Comparison of ENCODE assay signal across 11 cellular contexts in the genomic region with DNA sequence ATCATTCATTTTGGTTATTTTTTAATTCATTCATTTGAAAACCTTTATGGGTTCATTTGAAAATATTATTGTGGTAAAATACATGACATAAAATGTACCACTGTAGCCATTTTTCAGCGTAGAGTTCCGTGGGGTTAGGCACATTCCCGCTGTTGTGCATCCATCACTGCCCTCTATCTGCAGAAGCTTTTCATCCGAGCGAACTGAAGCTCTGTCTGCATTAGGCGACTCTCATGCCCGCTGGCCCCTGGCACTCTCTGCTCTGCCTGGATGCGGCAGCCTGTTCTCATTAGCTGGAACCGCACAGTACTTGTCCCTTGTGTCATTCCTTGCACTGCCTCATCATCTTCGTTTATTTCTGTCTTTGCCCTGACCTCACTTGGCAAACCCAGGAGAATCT. TPM values are rescaled to one million over a fixed set of nuclear protein-coding genes. Genes with fewer than 3 reads are reported as not detected.
DNase-seq lines count a peak whose midpoint lies in the region; ATAC-seq and TF ChIP-seq lines count a peak whose summit lies in the region.
"Had no signal": no experiment of that assay in that cellular context is flagged by ENCODE, and none has a peak within 500 bp of the region (broad histone marks: within the 10 kb centered on the region; RNA-seq: fewer than 3 reads in every experiment).

No MANE protein-coding gene starts in this region.

- no peaks in the 10 kb centered on the region for H3K4me1 Mint-ChIP-seq in CD4-positive, alpha-beta memory T cell

- no peak overlapping the region for H2AFZ ChIP-seq in GM23248

- no peaks in the 10 kb centered on the region for H3K79me2 ChIP-seq in GM23248 (ENCODE audit: insufficient read depth)

- no peaks in the 10 kb centered on the region for H3K27me3 Mint-ChIP-seq in CD4-positive, alpha-beta memory T cell
- H3K27me3 Mint-ChIP-seq: stimulated activated naive CD8-positive, alpha-beta T cell treated with anti-CD3 and anti-CD28 coated beads, Interleukin-15, Interleukin-2, amounts not matched to agents 100 ng/mL and 50 ng/mL, for 24 hours had no signal

- H3K27ac Mint-ChIP-seq in CD4-positive, alpha-beta memory T cell, result peak overlapping the region in 1 of 7 donors; percentile 42
- H3K27ac Mint-ChIP-seq: stimulated activated naive CD8-positive, alpha-beta T cell treated with anti-CD3 and anti-CD28 coated beads, Interleukin-15, Interleukin-2, amounts not matched to agents 100 ng/mL and 50 ng/mL, for 24 hours had no signal

- H3K9me2 ChIP-seq in GM23248 (ENCODE audit: insufficient read depth), result no peaks in the 10 kb centered on the region

- in situ Hi-C loops in GM23248 (cut with MboI), result no loop called here
- in situ Hi-C loops in astrocyte of the spinal cord (cut with HindIII; ENCODE audit: low sequenced_read_pairs), result no loop called here

- H3K27ac ChIP-seq in GM23248 (no peak overlapping the region), suprapubic skin (no peak overlapping the region)
- no peak overlapping the region for H3K27ac ChIP-seq in CD4-positive, alpha-beta memory T cell (ENCODE audit: low read depth, low read length)

- no peaks in the 10 kb centered on the region for H4K20me1 ChIP-seq in GM23248 (ENCODE audit: insufficient read depth)

- H3K4me2 ChIP-seq in GM23248 (ENCODE audit: unreplicated experiment), result no peak overlapping the region

- CTCF ChIA-PET in CD4-positive, alpha-beta memory T cell (lab: Charles Lee; ENCODE audit: partially characterized antibody), result interaction anchor here (0.9 to 10.2 kb wide), 3 partner anchors 15 to 217 kb away, joined by 3 to 84 read pairs (median 3); no protein-coding TSS in a partner anchor

- TF ChIP-seq EP300 in suprapubic skin (IDR thresholded peaks at IDR 0.05), result no peak

- DNase-seq in AG10803 (ENCODE audit: low read depth) (peak; percentile 54), GM23248 (peak; percentile 76), astrocyte of the spinal cord (ENCODE audit: low read depth, low spot score) (no peak), left lobe of liver (ENCODE audit: low spot score) (no peak), suprapubic skin (ENCODE audit: low spot score in 2 of 2) (no peak), NCI-H2107 treated with DMSO at 0.1 percent for 48 hours (lab: John Stamatoyannopoulos, UW; ENCODE audit: unreplicated experiment) (no peak)
- DNase-seq in CD4-positive, alpha-beta memory T cell, result no peak
- DNase-seq: GDM1, NCI-H345 had no signal

- no peaks in the 10 kb centered on the region for H3K4me1 ChIP-seq in GM23248 (ENCODE audit: insufficient read depth)
- no peaks in the 10 kb centered on the region for H3K4me1 ChIP-seq in suprapubic skin
- H3K4me1 ChIP-seq in CD4-positive, alpha-beta memory T cell (ENCODE audit: insufficient read depth, low read length), result peaks cover under 1% of the 10 kb centered on the region

- H3K4me3 Mint-ChIP-seq in CD4-positive, alpha-beta memory T cell, result no peak overlapping the region
- H3K4me3 Mint-ChIP-seq: stimulated activated naive CD8-positive, alpha-beta T cell treated with anti-CD3 and anti-CD28 coated beads, Interleukin-15, Interleukin-2, amounts not matched to agents 100 ng/mL and 50 ng/mL, for 24 hours had no signal

- intact Hi-C loops in CD4-positive, alpha-beta memory T cell (cut with micrococcal nuclease), result no loop called here

- POLR2A ChIA-PET in CD4-positive, alpha-beta memory T cell (lab: Charles Lee; ENCODE audit: partially characterized antibody), result interaction anchor here (1.3 kb wide), 1 partner anchor 23 kb away, joined by 5 read pairs; no protein-coding TSS in a partner anchor

- H3F3A ChIP-seq in GM23248 (ENCODE audit: insufficient read depth), result peaks cover 4% of the 10 kb centered on the region; the same call in 1 of the 2 replicates

- no peaks in the 10 kb centered on the region for H3K36me3 ChIP-seq in GM23248 (ENCODE audit: low read depth)
- H3K36me3 ChIP-seq in suprapubic skin, result no peaks in the 10 kb centered on the region
- H3K36me3 ChIP-seq in CD4-positive, alpha-beta memory T cell (ENCODE audit: insufficient read depth, low read length), result no peaks in the 10 kb centered on the region

- TF ChIP-seq POLR2A in suprapubic skin (IDR thresholded peaks at IDR 0.05), result no peak

- no peaks in the 10 kb centered on the region for H3K27me3 ChIP-seq in GM23248 (replicated peaks; ENCODE audit: insufficient read depth)
- H3K27me3 ChIP-seq in suprapubic skin, result no peaks in the 10 kb centered on the region
- no peaks in the 10 kb centered on the region for H3K27me3 ChIP-seq in CD4-positive, alpha-beta memory T cell (ENCODE audit: insufficient read depth, low read length)

- H3K9me3 ChIP-seq in GM23248 (ENCODE audit: low read depth), result no peaks in the 10 kb centered on the region
- no peaks in the 10 kb centered on the region for H3K9me3 ChIP-seq in suprapubic skin
- no peaks in the 10 kb centered on the region for H3K9me3 ChIP-seq in CD4-positive, alpha-beta memory T cell (ENCODE audit: control insufficient read depth in 1 of 2, low read length in 2 of 2)

- TF ChIP-seq CTCF in AG10803 (conservative IDR thresholded peaks at IDR 0.05; ENCODE audit: low read length) (peak; percentile 57), astrocyte of the spinal cord (IDR thresholded peaks at IDR 0.05; ENCODE audit: low read depth, low read length) (peak; percentile 32), suprapubic skin (IDR thresholded peaks at IDR 0.05) (no peak)

- peak; percentile 55 for ATAC-seq in left lobe of liver
- no peak for ATAC-seq in HG03159 (IDR thresholded peaks at IDR 0.05; ENCODE audit: unreplicated experiment)

- H3K9me3 Mint-ChIP-seq in CD4-positive, alpha-beta memory T cell, result peaks cover 0 to 2% (median 0%) of the 10 kb centered on the region in 8 donors
- H3K9me3 Mint-ChIP-seq: stimulated activated naive CD8-positive, alpha-beta T cell treated with anti-CD3 and anti-CD28 coated beads, Interleukin-15, Interleukin-2, amounts not matched to agents 100 ng/mL and 50 ng/mL, for 24 hours had no signal

- WGBS in GM23248 (ENCODE audit: low coverage in 1 of 2, low lambda C conversion rate in 2 of 2, missing lambda C conversion rate in 2 of 2), 2 experiments, result 7 to 11% methylated on average over 10 of the region's 10 CpGs
- WGBS in suprapubic skin, result 37% methylated on average over 10 of the region's 10 CpGs

- H3K4me3 ChIP-seq in AG10803 (ENCODE audit: low read length), result no peak overlapping the region
- H3K4me3 ChIP-seq in GM23248, result no peak overlapping the region
- no peak overlapping the region for H3K4me3 ChIP-seq in astrocyte of the spinal cord (ENCODE audit: low read depth, low read length)
- no peak overlapping the region for H3K4me3 ChIP-seq in suprapubic skin
- no peak overlapping the region for H3K4me3 ChIP-seq in CD4-positive, alpha-beta memory T cell (ENCODE audit: low read length in 2 of 2)

- H3K9ac ChIP-seq in GM23248, result no peak overlapping the region

- H3K36me3 Mint-ChIP-seq in CD4-positive, alpha-beta memory T cell, result no peaks in the 10 kb centered on the region

RNA-seq across cellular contexts. Expression of a gene that starts 17.5 kb away (rescaled TPM):
- not detected in 2 replicates for total RNA-seq in GM23248 (2014; rRNA removed; shearing (Covaris generic))
- not detected in 2 replicates for polyA plus RNA-seq in GM23248 (2016; fragmentation: Nextera tagmentation; extraction: Ambion mirVana)
- 1.3 TPM for total RNA-seq in left lobe of liver
- not detected for total RNA-seq in suprapubic skin
- total RNA-seq in CD4-positive, alpha-beta memory T cell, result under 1 TPM; 0.12 to 0.19 TPM
- not detected for polyA plus RNA-seq in CD4-positive, alpha-beta memory T cell

RNA-seq across cellular contexts. Expression of a gene that starts 17.9 kb away (rescaled TPM):
- total RNA-seq in GM23248 (2014; rRNA removed; shearing (Covaris generic)), result 8.9 and 9.6 TPM in 2 replicates
- 4.6 and 4.8 TPM in 2 replicates for polyA plus RNA-seq in GM23248 (2016; fragmentation: Nextera tagmentation; extraction: Ambion mirVana)
- total RNA-seq in left lobe of liver (12.7 TPM), suprapubic skin (10 to 100 TPM in 2 of 4 donors, 1 to 10 TPM in 2; 7.6 to 21.3 (median 9.9) TPM)
- 10 to 100 TPM; 31.4 to 31.8 TPM for total RNA-seq in CD4-positive, alpha-beta memory T cell
- 10 to 100 TPM; 13.1 to 16.2 TPM for polyA plus RNA-seq in CD4-positive, alpha-beta memory T cell

RNA-seq across cellular contexts. Expression of a gene that starts 32.6 kb away (rescaled TPM):
- 66.5 and 67.5 TPM in 2 replicates for total RNA-seq in GM23248 (2014; rRNA removed; shearing (Covaris generic))
- polyA plus RNA-seq in GM23248 (2016; fragmentation: Nextera tagmentation; extraction: Ambion mirVana), result 63.1 and 67.8 TPM in 2 replicates
- total RNA-seq in left lobe of liver, result 16.7 TPM
- total RNA-seq in suprapubic skin, result 10 to 100 TPM; 31.2 to 57.2 (median 44.0) TPM
- total RNA-seq in CD4-positive, alpha-beta memory T cell, result 100 to 1,000 TPM in 1 of 2 experiments, 10 to 100 TPM in 1; 94.0 to 104 TPM
- polyA plus RNA-seq in CD4-positive, alpha-beta memory T cell, result 100 to 1,000 TPM in 1 of 2 donors, 10 to 100 TPM in 1; 68.0 to 105 TPM

Comparison
In these comparisons a context has a peak if more than half of its experiments do, and no peak if none do; other contexts are left out.
1. DNase-seq: peak in AG10803 (single experiment) and GM23248 (single experiment); none in astrocyte of the spinal cord (single experiment), left lobe of liver (single experiment), suprapubic skin (0 of 2), CD4-positive, alpha-beta memory T cell (0 of 5) and NCI-H2107 treated with DMSO at 0.1 percent for 48 hours (single experiment).
2. CTCF ChIP-seq: peak in AG10803 (single experiment) and astrocyte of the spinal cord (single experiment); none in suprapubic skin (0 of 2).